In genomic region chr3:11640009-11640673, GRCh38 we compare ENCODE assay signal across 8 cellular contexts. TPM values are rescaled to one million over a fixed set of nuclear protein-coding genes. Genes with fewer than 3 reads are reported as not detected.
DNase-seq lines count a peak whose midpoint lies in the region; ATAC-seq and TF ChIP-seq lines count a peak whose summit lies in the region.

No MANE protein-coding gene starts in this region.

- DNase-seq in DMS79 treated with DMSO at 0.1 percent for 48 hours (lab: John Stamatoyannopoulos, UW) (peak; percentile 10), DMS79 (lab: John Stamatoyannopoulos, UW) (no peak), T-helper 17 cell (no peak), fibroblast of the aortic adventitia (ENCODE audit: low read depth) (no peak), NCI-H1694 treated with DMSO at 0.1 percent for 48 hours (lab: John Stamatoyannopoulos, UW) (no peak), NCI-H2107 (lab: John Stamatoyannopoulos, UW) (no peak), GM10248 (ENCODE audit: extremely low spot score) (no peak)
- no peak for DNase-seq in stimulated activated effector memory CD8-positive, alpha-beta T cell treated with anti-CD3 and anti-CD28 coated beads, Interleukin-12 subunit alpha, Interleukin-12 subunit beta, amount 100 ng/mL, for 72 hours (ENCODE audit: low spot score in 2 of 2)

- H3K9me3 ChIP-seq in T-helper 17 cell (ENCODE audit: control insufficient read depth, low read length, poor library complexity, severe bottlenecking), result no peaks in the 10 kb centered on the region

- ATAC-seq in T-helper 17 cell, result no peak
- ATAC-seq in stimulated activated effector memory CD8-positive, alpha-beta T cell treated with anti-CD3 and anti-CD28 coated beads, Interleukin-12 subunit alpha, Interleukin-12 subunit beta, amount 100 ng/mL, for 72 hours, result no peak

- POLR2A ChIA-PET in GM10248 (lab: Yijun Ruan, JAX), result no interaction called here

- peak overlapping the region; percentile 70 for H3K27ac Mint-ChIP-seq in T-helper 17 cell
- peak overlapping the region; percentile 98 for H3K27ac Mint-ChIP-seq in stimulated activated effector memory CD8-positive, alpha-beta T cell treated with anti-CD3 and anti-CD28 coated beads, Interleukin-12 subunit alpha, Interleukin-12 subunit beta, amount 100 ng/mL, for 72 hours

- peak overlapping the region; percentile 71 for H3K4me3 Mint-ChIP-seq in T-helper 17 cell
- H3K4me3 Mint-ChIP-seq in stimulated activated effector memory CD8-positive, alpha-beta T cell treated with anti-CD3 and anti-CD28 coated beads, Interleukin-12 subunit alpha, Interleukin-12 subunit beta, amount 100 ng/mL, for 72 hours, result peak overlapping the region; percentile 99

- TF ChIP-seq CTCF in fibroblast of the aortic adventitia (IDR thresholded peaks at IDR 0.05; ENCODE audit: insufficient read depth, low read length) (no peak), GM10248 (IDR thresholded peaks at IDR 0.05; ENCODE audit: control extremely low read depth, extremely low read depth, low read depth, missing control alignments) (no peak)

- peaks cover 48% of the 10 kb centered on the region for H3K4me1 Mint-ChIP-seq in T-helper 17 cell
- H3K4me1 Mint-ChIP-seq in stimulated activated effector memory CD8-positive, alpha-beta T cell treated with anti-CD3 and anti-CD28 coated beads, Interleukin-12 subunit alpha, Interleukin-12 subunit beta, amount 100 ng/mL, for 72 hours, result peaks cover 52% of the 10 kb centered on the region

- CTCF ChIA-PET in GM10248 (lab: Yijun Ruan, JAX), result interaction anchor here (0.6 to 2.3 kb wide), 4 partner anchors 9 to 254 kb away, joined by 3 to 7 read pairs (median 4); no protein-coding TSS in a partner anchor

- no peaks in the 10 kb centered on the region for H3K9me3 Mint-ChIP-seq in stimulated activated effector memory CD8-positive, alpha-beta T cell treated with anti-CD3 and anti-CD28 coated beads, Interleukin-12 subunit alpha, Interleukin-12 subunit beta, amount 100 ng/mL, for 72 hours

- no peaks in the 10 kb centered on the region for H3K36me3 Mint-ChIP-seq in T-helper 17 cell (ENCODE audit: low read depth)
- peaks cover 32% of the 10 kb centered on the region for H3K36me3 Mint-ChIP-seq in stimulated activated effector memory CD8-positive, alpha-beta T cell treated with anti-CD3 and anti-CD28 coated beads, Interleukin-12 subunit alpha, Interleukin-12 subunit beta, amount 100 ng/mL, for 72 hours

- peak overlapping the region; percentile 97 for H3K4me3 ChIP-seq in fibroblast of the aortic adventitia (ENCODE audit: low read depth, low read length)

- H3K27me3 Mint-ChIP-seq in T-helper 17 cell, result no peaks in the 10 kb centered on the region

RNA-seq across cellular contexts. Expression of gene VGLL4, which starts 3.6 kb away (rescaled TPM):
- total RNA-seq in T-helper 17 cell (10 to 100 TPM; 18.7 to 20.2 TPM), fibroblast of the aortic adventitia (ENCODE audit: low replicate concordance) (94.2 and 131 TPM in 2 replicates)
